ENCODE assay signal across 18 cellular contexts in the genomic region with DNA sequence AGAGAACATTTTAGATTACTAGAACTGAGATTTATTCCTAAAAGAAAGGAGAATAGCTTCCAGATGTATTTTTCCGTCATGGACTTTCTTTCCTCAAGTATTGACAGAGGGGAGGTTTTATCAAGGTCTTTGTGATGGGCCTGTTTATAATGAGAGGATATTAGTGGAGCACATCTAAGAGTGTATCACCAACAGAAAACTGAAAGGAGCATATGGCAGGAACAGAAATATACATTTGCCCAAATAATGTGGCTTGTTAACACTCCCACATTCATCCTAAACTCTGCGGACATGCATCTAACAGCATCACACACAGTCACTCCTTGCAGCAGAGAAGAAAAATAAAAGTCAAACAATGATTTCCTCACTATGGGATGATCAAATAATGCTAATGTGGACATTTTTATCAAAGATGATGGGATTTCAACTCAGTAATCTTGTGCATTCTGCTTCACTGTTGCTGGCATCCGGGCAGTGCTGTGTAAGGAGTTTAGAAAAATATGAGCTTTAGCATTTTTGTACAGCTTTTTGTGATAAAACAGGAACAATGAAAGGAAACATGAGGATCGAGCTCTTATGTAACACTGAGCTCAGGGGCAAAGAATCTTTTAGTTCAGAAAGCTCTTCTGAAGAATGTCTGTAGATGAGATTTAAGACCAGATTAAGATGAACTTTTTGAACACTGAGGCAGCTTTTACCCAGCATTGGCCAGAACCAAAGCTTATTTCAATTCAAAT.
DNase-seq lines count a peak whose midpoint lies in the region.
"Had no signal": no experiment of that assay in that cellular context is flagged by ENCODE, and none has a peak within 500 bp of the region (broad histone marks: within the 10 kb centered on the region; RNA-seq: fewer than 3 reads in every experiment).

No MANE protein-coding gene starts in this region.

- H4K8ac ChIP-seq in trophoblast cell (ENCODE audit: low read depth, low read length) = no peak overlapping the region

- H3K4me3 ChIP-seq in SJSA1 (no peak overlapping the region), trophoblast cell (ENCODE audit: low read depth, low read length) (no peak overlapping the region)
- H3K4me3 ChIP-seq: ascending aorta, coronary artery, GM12878, MG63, stomach had no signal

- no peak overlapping the region for H4K91ac ChIP-seq in trophoblast cell (ENCODE audit: low read depth, low read length)

- H3K36me3 ChIP-seq in SJSA1 (no peaks in the 10 kb centered on the region), trophoblast cell (ENCODE audit: control insufficient read depth in 1 of 2, insufficient read depth in 2 of 2, low read length in 2 of 2) (no peaks in the 10 kb centered on the region)
- H3K36me3 ChIP-seq: ascending aorta, MG63, stomach had no signal

- no peak overlapping the region for H4K12ac ChIP-seq in trophoblast cell (ENCODE audit: low read depth, low read length)

- DNase-seq in AG20443 (ENCODE audit: low spot score) = peak; percentile 46
- no peak for DNase-seq in SJSA1 (ENCODE audit: low read depth in 1 of 2, low spot score in 2 of 2)
- peak; percentile 45 for DNase-seq in fibroblast of peridontal ligament (ENCODE audit: extremely low read depth)
- peak; percentile 42 to 89 for DNase-seq in trophoblast cell
- no peak for DNase-seq in activated CD4-positive, alpha-beta T cell treated with anti-CD3 and anti-CD28 coated beads, Interleukin-2, amount 50 U/mL, for 4 hours
- DNase-seq in SIG-M5 treated with dmso at 0.1 percent for 504 hours (lab: John Stamatoyannopoulos, UW; ENCODE audit: unreplicated experiment) = no peak
- DNase-seq in activated CD8-positive, alpha-beta memory T cell treated with anti-CD3 and anti-CD28 coated beads, Interleukin-2, amount 50 U/mL, for 48 hours = no peak
- DNase-seq in NCI-H774 (lab: John Stamatoyannopoulos, UW) = no peak
- DNase-seq: AML-193, Calu3, MG63, NCI-H1694 treated with DMSO at 0.1 percent for 48 hours, NCI-H446 treated with DMSO at 0.1 percent for 48 hours, SHP77, stomach had no signal

- no peak overlapping the region for H2BK12ac ChIP-seq in trophoblast cell (ENCODE audit: low read length)

- H3K4ac ChIP-seq in trophoblast cell (ENCODE audit: low read depth, low read length) = no peak overlapping the region

- H3K27me3 ChIP-seq in SJSA1 (replicated peaks) (no peaks in the 10 kb centered on the region), trophoblast cell (ENCODE audit: insufficient read depth, low read length) (no peaks in the 10 kb centered on the region)
- H3K27me3 ChIP-seq: ascending aorta, MG63, stomach had no signal

- H2AK5ac ChIP-seq in trophoblast cell (ENCODE audit: low read length) = no peak overlapping the region

- peaks cover 8% of the 10 kb centered on the region for H3K79me1 ChIP-seq in trophoblast cell (ENCODE audit: low read length)

- H3K9me3 ChIP-seq in SJSA1 (replicated peaks) (no peaks in the 10 kb centered on the region), trophoblast cell (ENCODE audit: insufficient read depth, low read depth, low read length) (no peaks in the 10 kb centered on the region)
- H3K9me3 ChIP-seq: ascending aorta, MG63, stomach had no signal

- no peak overlapping the region for H3K9ac ChIP-seq in trophoblast cell (ENCODE audit: low read length)

- H3K27ac ChIP-seq in SJSA1 (0 out of 2 replicates have a peak overlapping the region, but pooled peaks have one; percentile 9), trophoblast cell (ENCODE audit: low read depth, low read length) (peak overlapping the region; percentile 13)
- H3K27ac ChIP-seq: ascending aorta, coronary artery, stomach had no signal

- H3K79me2 ChIP-seq in trophoblast cell (ENCODE audit: control insufficient read depth, insufficient read depth, low read length, poor library complexity) = no peaks in the 10 kb centered on the region

- no peak overlapping the region for H2BK120ac ChIP-seq in trophoblast cell (ENCODE audit: insufficient read depth, low read length, poor library complexity)

- peaks cover 11% of the 10 kb centered on the region for H3K4me1 ChIP-seq in SJSA1 (replicated peaks)
- peaks cover 10 to 12% of the 10 kb centered on the region in 2 experiments for H3K4me1 ChIP-seq in trophoblast cell (ENCODE audit: control insufficient read depth in 1 of 2, insufficient read depth in 2 of 2, low read length in 2 of 2)
- H3K4me1 ChIP-seq: ascending aorta had no signal

- no peak overlapping the region for H2AFZ ChIP-seq in trophoblast cell (ENCODE audit: insufficient read depth, low read length, poor library complexity)

- WGBS in trophoblast cell (ENCODE audit: extremely low coverage, insufficient coverage, insufficient read length) = no CpG with 5 or more reads among the region's 4 CpGs

- H3K4me2 ChIP-seq in trophoblast cell (ENCODE audit: low read length) = no peak overlapping the region

- no peak overlapping the region for H2BK5ac ChIP-seq in trophoblast cell (ENCODE audit: low read depth, low read length, poor library complexity)

- H3K18ac ChIP-seq in trophoblast cell (ENCODE audit: low read length) = no peak overlapping the region

- no peak overlapping the region for H3K14ac ChIP-seq in trophoblast cell (ENCODE audit: low read length)

- no peak overlapping the region for H3K23ac ChIP-seq in trophoblast cell (ENCODE audit: low read length)

Comparison
In these comparisons a context has a peak if more than half of its experiments do, and no peak if none do; other contexts are left out.
1. DNase-seq: peak in AG20443 (single experiment), fibroblast of peridontal ligament (single experiment) and trophoblast cell (2 of 2); none in SJSA1 (0 of 2), activated CD4-positive, alpha-beta T cell treated with anti-CD3 and anti-CD28 coated beads, Interleukin-2, amount 50 U/mL, for 4 hours (0 of 2), SIG-M5 treated with dmso at 0.1 percent for 504 hours (single experiment), activated CD8-positive, alpha-beta memory T cell treated with anti-CD3 and anti-CD28 coated beads, Interleukin-2, amount 50 U/mL, for 48 hours (single experiment) and NCI-H774 (single experiment).